Comparison of ENCODE assay signal across 8 cellular contexts in genomic region chr2:246489-247145, GRCh38. TPM values are rescaled to one million over a fixed set of nuclear protein-coding genes. Genes with fewer than 3 reads are reported as not detected.
DNase-seq lines count a peak whose midpoint lies in the region; ATAC-seq, FAIRE-seq and TF ChIP-seq lines count a peak whose summit lies in the region.

No MANE protein-coding gene starts in this region.

- DNase-seq in SHP77 (lab: John Stamatoyannopoulos, UW): peak; percentile 23 to 44
- no peak for DNase-seq in SHP77 treated with DMSO at 0.1 percent for 48 hours (lab: John Stamatoyannopoulos, UW)
- DNase-seq in H4 (ENCODE audit: low spot score): peak; percentile 20
- DNase-seq in NCI-H2171 (lab: John Stamatoyannopoulos, UW): peak; percentile 34
- peak; percentile 53 for DNase-seq in astrocyte of the cerebellum (ENCODE audit: low read depth)
- DNase-seq in left colon: no peak
- peak; percentile 6 for DNase-seq in urothelium cell line (ENCODE audit: low spot score)
- DNase-seq in ureter (ENCODE audit: low spot score): no peak

- no peak overlapping the region for H3K4me3 ChIP-seq in astrocyte of the cerebellum (ENCODE audit: low read depth, low read length)

- intact Hi-C loops in left colon (cut with DNase I, micrococcal nuclease): no loop called here

- no peak for FAIRE-seq in urothelium cell line (lab: Jason Lieb, UNC)

- in situ Hi-C loops in astrocyte of the cerebellum (cut with HindIII; ENCODE audit: low sequenced_read_pairs): no loop called here

- TF ChIP-seq CTCF in astrocyte of the cerebellum (IDR thresholded peaks at IDR 0.05; ENCODE audit: low read depth, low read length, missing control alignments): peak; percentile 51

- peak; percentile 66 for ATAC-seq in left colon

RNA-seq across cellular contexts. Expression of gene SH3YL1, which starts 17.2 kb away (rescaled TPM):
- total RNA-seq in H4 (2014; rRNA removed; shearing (Covaris generic)): 3.4 and 8.0 TPM in 2 replicates
- total RNA-seq in left colon (100 to 1,000 TPM in 1 of 2 donors, 10 to 100 TPM in 1; 79.7 to 122 TPM), ureter (90.3 TPM)

RNA-seq across cellular contexts. Expression of gene ACP1, which starts 18.1 kb away (rescaled TPM):
- 88.4 and 95.8 TPM in 2 replicates for total RNA-seq in H4 (2014; rRNA removed; shearing (Covaris generic))
- total RNA-seq in left colon: 10 to 100 TPM; 74.3 to 91.1 TPM
- 97.5 TPM for total RNA-seq in ureter

RNA-seq across cellular contexts. Expression of gene ALKAL2, which starts 41.3 kb away (rescaled TPM):
- not detected in 2 replicates for total RNA-seq in H4 (2014; rRNA removed; shearing (Covaris generic))
- total RNA-seq in left colon: 1 to 10 TPM; 1.6 to 2.7 TPM
- total RNA-seq in ureter: 1.9 TPM

Comparison
In these comparisons a context has a peak if more than half of its experiments do, and no peak if none do; other contexts are left out.
1. DNase-seq: peak in SHP77 (2 of 2), H4 (single experiment), NCI-H2171 (single experiment), astrocyte of the cerebellum (single experiment) and urothelium cell line (single experiment); none in SHP77 treated with DMSO at 0.1 percent for 48 hours (single experiment), left colon (0 of 2) and ureter (single experiment).